18 cellular contexts compared by ENCODE assay signal in genomic region chr10:130884456-130884855, GRCh38.
DNase-seq lines count a peak whose midpoint lies in the region; ATAC-seq and TF ChIP-seq lines count a peak whose summit lies in the region.
"Had no signal": no experiment of that assay in that cellular context is flagged by ENCODE, and none has a peak within 500 bp of the region (broad histone marks: within the 10 kb centered on the region; RNA-seq: fewer than 3 reads in every experiment).

No MANE protein-coding gene starts in this region.

- no peaks in the 10 kb centered on the region for H4K20me1 ChIP-seq in BLaER1 treated with 17β-estradiol and CSF1 and Interleukin-3, amounts not matched to agents 10 nM and 100 nM

- no peak for ATAC-seq in HG03196 (IDR thresholded peaks at IDR 0.05; ENCODE audit: unreplicated experiment)
- ATAC-seq: CD8-positive, alpha-beta T cell; GM12878; HCT116; HepG2 had no signal

- H3K9ac ChIP-seq in BLaER1 treated with 17β-estradiol and CSF1 and Interleukin-3, amounts not matched to agents 10 nM and 100 nM = peak overlapping the region in 2 of 11 experiments; percentile 50 to 59; a peak in 2 of 22 replicates
- H3K9ac ChIP-seq: GM23248 had no signal

- intact Hi-C loops in thyroid gland (cut with DNase I) = no loop called here

- peak; percentile 14 for DNase-seq in H7
- peak; percentile 38 for DNase-seq in cerebellum (ENCODE audit: low spot score)
- DNase-seq in thyroid gland = peak; percentile 36 to 47
- DNase-seq in iPS-NIHi11 (ENCODE audit: low spot score) = no peak
- no peak for DNase-seq in SHP77 (lab: John Stamatoyannopoulos, UW)
- DNase-seq: ACHN; AML-193; Calu3; CD8-positive, alpha-beta T cell; DMS79 treated with DMSO at 0.1 percent for 48 hours; GM23248; HFFc6; KBM-7 had no signal

- H3K9me3 ChIP-seq in BLaER1 treated with 17β-estradiol and CSF1 and Interleukin-3, amounts not matched to agents 10 nM and 100 nM (replicated peaks in 1 of 11) = no peaks in the 10 kb centered on the region
- no peaks in the 10 kb centered on the region for H3K9me3 ChIP-seq in thyroid gland

- H3K4me1 ChIP-seq in BLaER1 treated with 17β-estradiol and CSF1 and Interleukin-3, amounts not matched to agents 10 nM and 100 nM = peaks cover 52 to 65% (median 59%) of the 10 kb centered on the region in 10 experiments
- peaks cover 0 to 8% of the 10 kb centered on the region in 2 donors for H3K4me1 ChIP-seq in thyroid gland

- H3K4me3 ChIP-seq in BLaER1 treated with 17β-estradiol and CSF1 and Interleukin-3, amounts not matched to agents 10 nM and 100 nM = no peak overlapping the region
- H3K4me3 ChIP-seq in H7 (ENCODE audit: insufficient read depth, low read depth, low read length) (no peak overlapping the region), thyroid gland (replicated peaks in 1 of 3) (no peak overlapping the region)
- H3K4me3 ChIP-seq: GM12878, GM23248 had no signal

- TF ChIP-seq POLR2A in thyroid gland (IDR thresholded peaks at IDR 0.05) = no peak

- TF ChIP-seq CTCF in thyroid gland (IDR thresholded peaks at IDR 0.05) = no peak

- H3K27me3 ChIP-seq in BLaER1 treated with 17β-estradiol and CSF1 and Interleukin-3, amounts not matched to agents 10 nM and 100 nM = no peaks in the 10 kb centered on the region
- H3K27me3 ChIP-seq in H7 (ENCODE audit: control insufficient read depth, insufficient read depth, low read length) (no peaks in the 10 kb centered on the region), thyroid gland (no peaks in the 10 kb centered on the region)

- WGBS in thyroid gland, 2 donors = 69 to 80% methylated on average over 11 to 12 of the region's 12 CpGs

- no peaks in the 10 kb centered on the region for H3K36me3 ChIP-seq in BLaER1 treated with 17β-estradiol and CSF1 and Interleukin-3, amounts not matched to agents 10 nM and 100 nM
- H3K36me3 ChIP-seq in H7 (replicated peaks; ENCODE audit: control insufficient read depth, insufficient read depth, low read length) = no peaks in the 10 kb centered on the region
- no peaks in the 10 kb centered on the region for H3K36me3 ChIP-seq in thyroid gland

- peak overlapping the region in 4 of 11 experiments; percentile 58 to 68 (median 64); a peak in 5 of 22 replicates for H3K27ac ChIP-seq in BLaER1 treated with 17β-estradiol and CSF1 and Interleukin-3, amounts not matched to agents 10 nM and 100 nM
- H3K27ac ChIP-seq in thyroid gland = no peak overlapping the region
- H3K27ac ChIP-seq: GM23248 had no signal

- peak overlapping the region; percentile 77 to 96 (median 92) for H3K4me2 ChIP-seq in BLaER1 treated with 17β-estradiol and CSF1 and Interleukin-3, amounts not matched to agents 10 nM and 100 nM

Comparison
In these comparisons a context has a peak if more than half of its experiments do, and no peak if none do; other contexts are left out.
1. DNase-seq: peak in H7 (single experiment), cerebellum (single experiment) and thyroid gland (2 of 2); none in iPS-NIHi11 (single experiment) and SHP77 (0 of 2).